2 cellular contexts compared by ENCODE assay signal in the genomic region with DNA sequence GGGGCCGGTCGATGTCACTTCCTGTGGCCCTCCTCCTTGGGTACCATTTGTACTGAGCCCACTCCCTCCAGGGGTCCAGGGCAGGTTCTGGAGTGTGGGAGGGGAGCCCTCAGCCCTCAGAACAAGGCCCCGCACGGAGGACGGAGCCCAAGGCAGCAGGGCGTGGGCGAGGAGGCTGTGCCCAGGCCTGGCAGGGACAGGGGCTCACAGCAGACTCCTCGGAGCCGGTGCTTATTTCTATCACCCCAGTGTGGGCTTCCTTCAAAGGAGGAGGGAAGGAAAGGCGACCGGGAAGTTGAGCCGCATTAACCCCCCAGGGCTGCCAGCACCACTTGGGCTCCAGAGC.
A peak's percentile ranks its signal among the peaks of the same experiment; 100 is the strongest.
TF ChIP-seq lines count a peak whose summit lies in the region.

No MANE protein-coding gene starts in this region.

TF ChIP-seq in HepG2, 621 proteins besides CTCF, POLR2A, EP300 and RAD21:
- TF ChIP-seq GABPB1 (CRISPR knock-in tag; IDR thresholded peaks at IDR 0.05) (0 out of 2 replicates have a peak, but pooled peaks have one; percentile 21), ZFP37 (CRISPR knock-in tag; IDR thresholded peaks at IDR 0.05; ENCODE audit: borderline replicate concordance) (no peak)
TF ChIP-seq in HepG2: peak in this region for 1.

TF ChIP-seq in K562, 482 proteins besides CTCF, POLR2A, EP300 and RAD21:
- 0 out of 2 replicates have a peak, but pooled peaks have one; percentile 10 for TF ChIP-seq EGR1 (conservative IDR thresholded peaks at IDR 0.05)
- no peak for TF ChIP-seq PHF8 (IDR thresholded peaks at IDR 0.05; ENCODE audit: borderline replicate concordance, low read length)
